In the genomic region with DNA sequence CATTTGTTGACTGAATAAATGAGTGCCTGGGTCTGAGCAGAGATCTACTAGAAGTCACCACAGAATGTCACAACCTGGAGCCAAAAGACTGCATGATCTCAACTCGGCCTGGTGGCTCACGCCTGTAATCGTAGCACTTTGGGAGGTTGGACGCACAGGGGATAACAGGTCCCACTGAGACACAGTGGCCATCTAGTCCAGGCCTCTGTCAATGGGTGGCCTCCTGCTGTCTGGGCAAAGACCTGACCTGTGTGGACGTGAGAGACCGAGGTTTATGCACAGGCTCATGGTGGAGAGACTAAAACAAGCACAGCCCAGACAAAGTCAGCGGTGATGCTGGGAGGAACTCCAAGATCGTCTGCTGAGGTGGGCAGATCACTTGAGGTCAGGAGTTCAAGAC, we compare ENCODE assay signal across 36 cellular contexts.
DNase-seq lines count a peak whose midpoint lies in the region; ATAC-seq, FAIRE-seq and TF ChIP-seq lines count a peak whose summit lies in the region.
"Had no signal": no experiment of that assay in that cellular context is flagged by ENCODE, and none has a peak within 500 bp of the region (broad histone marks: within the 10 kb centered on the region; RNA-seq: fewer than 3 reads in every experiment).

No MANE protein-coding gene starts in this region.

- WGBS in H1 (ENCODE audit: extremely low coverage in 1 of 2, insufficient coverage in 1 of 2, insufficient read length in 1 of 2, insufficient replicate concordance in 2 of 2, low coverage in 1 of 2, low lambda C conversion rate in 2 of 2, missing lambda C conversion rate in 1 of 2), 2 experiments, result 93% methylated on average over 8 of the region's 8 CpGs; no CpG with 5 or more reads in 1 of the 2 experiments
- no CpG with 5 or more reads among the region's 8 CpGs for WGBS in neuronal stem cell (ENCODE audit: extremely low coverage in 2 of 2, insufficient read length in 2 of 2, insufficient replicate concordance in 1 of 2), 2 donors
- WGBS in aorta, 2 donors, result 89 to 90% methylated on average over 8 of the region's 8 CpGs

- ATAC-seq in Right ventricle myocardium inferior (no peak), aorta (ENCODE audit: low FRiP score) (no peak)
- peak; percentile 29 for ATAC-seq in stimulated activated effector memory CD8-positive, alpha-beta T cell treated with anti-CD3 and anti-CD28 coated beads, Interleukin-12 subunit alpha, Interleukin-12 subunit beta, amount 100 ng/mL, for 72 hours
- ATAC-seq in activated CD4-positive, CD25-positive, alpha-beta regulatory T cell treated with anti-CD3 and anti-CD28 coated beads, Interleukin-2, amount 50 U/mL, for 24 hours, result no peak
- ATAC-seq: A549; CD8-positive, alpha-beta T cell had no signal

- H3K18ac ChIP-seq in H1 (ENCODE audit: extremely low read depth, low read length), result no peak overlapping the region
- H3K18ac ChIP-seq in neuronal stem cell (ENCODE audit: low read length), result no peak overlapping the region

- no peaks in the 10 kb centered on the region for H4K20me1 ChIP-seq in H1 (replicated peaks in 1 of 2; ENCODE audit: control insufficient read depth in 1 of 2, insufficient read depth in 2 of 2, low read length in 2 of 2)
- H4K20me1 ChIP-seq: BLaER1; BLaER1 treated with 17β-estradiol and CSF1 and Interleukin-3, amounts not matched to agents 10 nM and 100 nM had no signal

- H3K9me3 ChIP-seq in H1 (ENCODE audit: insufficient read depth in 2 of 2, low read depth in 1 of 2, low read length in 1 of 2) (no peaks in the 10 kb centered on the region), neuronal stem cell (replicated peaks in 1 of 2; ENCODE audit: control insufficient read depth in 2 of 2, insufficient read depth in 1 of 2, low read depth in 1 of 2, low read length in 2 of 2) (no peaks in the 10 kb centered on the region), aorta (ENCODE audit: control insufficient read depth, low read length) (no peaks in the 10 kb centered on the region)
- H3K9me3 ChIP-seq: A549; BE2C; BLaER1; BLaER1 treated with 17β-estradiol and CSF1 and Interleukin-3, amounts not matched to agents 10 nM and 100 nM; Caco-2 had no signal

- no peak for TF ChIP-seq CTCF in H1 (IDR thresholded peaks at IDR 0.05; ENCODE audit: control extremely low read depth in 1 of 3, insufficient read depth in 1 of 3, low read depth in 1 of 3, low read length in 3 of 3)

- CTCF ChIA-PET in H1 (lab: Charles Lee; ENCODE audit: partially characterized antibody), result interaction anchor here (2.1 kb wide), 1 partner anchor 20 kb away, joined by 6 read pairs; no protein-coding TSS in a partner anchor

- H2BK12ac ChIP-seq in H1 (ENCODE audit: low read depth, low read length), result no peak overlapping the region; the same call in 1 of the 2 replicates
- H2BK12ac ChIP-seq in neuronal stem cell (ENCODE audit: low read length), result peak overlapping the region; percentile 14

- H3K79me2 ChIP-seq in H1 (ENCODE audit: control insufficient read depth in 1 of 2, insufficient read depth in 2 of 2, low read length in 2 of 2), result no peaks in the 10 kb centered on the region

- no peak overlapping the region for H2BK15ac ChIP-seq in H1 (ENCODE audit: low read length)
- H2BK15ac ChIP-seq in neuronal stem cell (ENCODE audit: low read length), result peak overlapping the region; percentile 16

- H4K91ac ChIP-seq in H1 (replicated peaks; ENCODE audit: insufficient read length, low read length), result peak overlapping the region; percentile 17
- H4K91ac ChIP-seq in neuronal stem cell (ENCODE audit: low read depth, low read length, poor library complexity), result no peak overlapping the region

- H2AK5ac ChIP-seq in H1 (ENCODE audit: low read depth, low read length), result no peak overlapping the region
- no peak overlapping the region for H2AK5ac ChIP-seq in neuronal stem cell (ENCODE audit: low read depth, low read length)

- H3K4me1 ChIP-seq in H1 (replicated peaks in 1 of 4; ENCODE audit: control insufficient read depth in 3 of 4, insufficient read depth in 4 of 4, low read length in 3 of 4) (peaks cover 0 to 7% (median 1%) of the 10 kb centered on the region in 4 experiments; a peak in 3 of 7 replicates), neuronal stem cell (ENCODE audit: control insufficient read depth in 2 of 2, insufficient read depth in 1 of 2, low read depth in 1 of 2, low read length in 2 of 2) (peaks cover 0 to 8% of the 10 kb centered on the region in 2 donors), aorta (ENCODE audit: control insufficient read depth in 1 of 2, insufficient read depth in 2 of 2, low read length in 2 of 2) (no peaks in the 10 kb centered on the region)
- H3K4me1 ChIP-seq: A549, BE2C, Caco-2 had no signal

- no peak overlapping the region for H3K14ac ChIP-seq in H1 (ENCODE audit: insufficient read length)
- H3K14ac ChIP-seq in neuronal stem cell (ENCODE audit: low read length), result no peak overlapping the region

- no peak overlapping the region for H3K4ac ChIP-seq in H1 (replicated peaks; ENCODE audit: insufficient read length, low read depth, low read length)
- no peak overlapping the region for H3K4ac ChIP-seq in neuronal stem cell (ENCODE audit: low read length)

- H3K27ac Mint-ChIP-seq in stimulated activated effector memory CD8-positive, alpha-beta T cell treated with anti-CD3 and anti-CD28 coated beads, Interleukin-12 subunit alpha, Interleukin-12 subunit beta, amount 100 ng/mL, for 72 hours, result no peak overlapping the region
- H3K27ac Mint-ChIP-seq: B cell; CD4-positive, alpha-beta memory T cell; CD4-positive, alpha-beta T cell; CD4-positive, CD25-positive, alpha-beta regulatory T cell; CD8-positive, alpha-beta memory T cell; CD8-positive, alpha-beta T cell had no signal

- peaks cover 9% of the 10 kb centered on the region for H3K4me1 Mint-ChIP-seq in stimulated activated effector memory CD8-positive, alpha-beta T cell treated with anti-CD3 and anti-CD28 coated beads, Interleukin-12 subunit alpha, Interleukin-12 subunit beta, amount 100 ng/mL, for 72 hours

- H3K9ac ChIP-seq in H1 (replicated peaks in 1 of 4; ENCODE audit: extremely low read depth in 1 of 4, low read depth in 3 of 4, low read length in 3 of 4) (no peak overlapping the region), neuronal stem cell (ENCODE audit: low read depth, low read length, poor library complexity) (no peak overlapping the region)
- H3K9ac ChIP-seq: BLaER1; BLaER1 treated with 17β-estradiol and CSF1 and Interleukin-3, amounts not matched to agents 10 nM and 100 nM had no signal

- FAIRE-seq in H1 (lab: Jason Lieb, UNC), result no peak
- FAIRE-seq: A204.1, A549, D721Med had no signal

- intact Hi-C loops in cardiac septum (cut with DNase I), result no loop called here
- intact Hi-C loops in Right ventricle myocardium inferior (cut with DNase I), result loop anchor here (5.0 kb wide), 2 partner anchors 223 to 918 kb away; no protein-coding TSS in a partner anchor
- intact Hi-C loops in aorta (cut with DNase I), result loop anchor here (5.0 kb wide), 1 partner anchor 923 kb away; no protein-coding TSS in a partner anchor

- no peak overlapping the region for H3K23ac ChIP-seq in H1 (ENCODE audit: insufficient read length)
- no peak overlapping the region for H3K23ac ChIP-seq in neuronal stem cell (ENCODE audit: low read depth, low read length, poor library complexity)

- H3K36me3 ChIP-seq in H1 (ENCODE audit: control insufficient read depth in 2 of 4, insufficient read depth in 4 of 4, low read length in 3 of 4), result no peaks in the 10 kb centered on the region
- H3K36me3 ChIP-seq in neuronal stem cell (replicated peaks in 1 of 2; ENCODE audit: control insufficient read depth in 2 of 2, insufficient read depth in 2 of 2, low read length in 2 of 2), result no peaks in the 10 kb centered on the region
- no peaks in the 10 kb centered on the region for H3K36me3 ChIP-seq in aorta (ENCODE audit: control insufficient read depth in 1 of 2, insufficient read depth in 2 of 2, low read length in 1 of 2)
- H3K36me3 ChIP-seq: BE2C; BLaER1; BLaER1 treated with 17β-estradiol and CSF1 and Interleukin-3, amounts not matched to agents 10 nM and 100 nM had no signal

- no peak for TF ChIP-seq RAD21 in H1 (IDR thresholded peaks at IDR 0.05 in 1 of 2, conservative IDR thresholded peaks at IDR 0.05 in 1 of 2; ENCODE audit: low read depth in 2 of 2, low read length in 2 of 2)

- H2BK20ac ChIP-seq in H1 (ENCODE audit: low read length), result no peak overlapping the region

- POLR2A ChIA-PET in H1 (lab: Charles Lee; ENCODE audit: partially characterized antibody), result no interaction called here

- H2BK120ac ChIP-seq in H1 (replicated peaks; ENCODE audit: low read depth, low read length) (no peak overlapping the region), neuronal stem cell (ENCODE audit: low read depth, low read length) (no peak overlapping the region)

- H3K56ac ChIP-seq in H1 (replicated peaks; ENCODE audit: insufficient read length, low read depth, low read length), result no peak overlapping the region

- DNase-seq in cardiac septum (ENCODE audit: low spot score), result peak; percentile 54
- DNase-seq in Right ventricle myocardium inferior (ENCODE audit: missing footprints), result no peak
- DNase-seq in H1 (ENCODE audit: low read depth in 1 of 2, low spot score in 2 of 2), result no peak
- no peak for DNase-seq in neuronal stem cell (ENCODE audit: low spot score)
- no peak for DNase-seq in stimulated activated effector memory CD8-positive, alpha-beta T cell treated with anti-CD3 and anti-CD28 coated beads, Interleukin-12 subunit alpha, Interleukin-12 subunit beta, amount 100 ng/mL, for 72 hours (ENCODE audit: low spot score in 2 of 2)
- DNase-seq in SIG-M5 treated with dmso at 0.1 percent for 504 hours (lab: John Stamatoyannopoulos, UW; ENCODE audit: unreplicated experiment), result no peak
- DNase-seq in aorta, result no peak
- DNase-seq: 8988T; ACHN; AML-193; BE2C; C1 segment of cervical spinal cord; Caco-2; Calu3; CD4-positive, alpha-beta memory T cell; CD4-positive, alpha-beta T cell; CD4-positive, CD25-positive, alpha-beta regulatory T cell; CD8-positive, alpha-beta memory T cell; CD8-positive, alpha-beta T cell; COR-L47; DMS 273 treated with DMSO at 0.1 percent for 48 hours; DMS153; DMS53; DMS79; DMS79 treated with DMSO at 0.1 percent for 48 hours; DND-41 had no signal

- H3K27me3 ChIP-seq in H1 (replicated peaks in 1 of 4; ENCODE audit: control insufficient read depth in 3 of 4, extremely low read depth in 1 of 4, insufficient read depth in 3 of 4, low read length in 3 of 4), result peaks cover 0 to 7% (median 3%) of the 10 kb centered on the region in 4 experiments; a peak in 4 of 7 replicates
- peaks cover 0 to 3% (median 0%) of the 10 kb centered on the region in 3 experiments for H3K27me3 ChIP-seq in neuronal stem cell (ENCODE audit: control insufficient read depth in 3 of 3, insufficient read depth in 3 of 3, low read depth in 1 of 3, low read length in 3 of 3)
- H3K27me3 ChIP-seq in aorta (ENCODE audit: control insufficient read depth in 1 of 2, insufficient read depth in 2 of 2, low read length in 1 of 2), result peaks cover 0 to 2% of the 10 kb centered on the region in 2 donors
- H3K27me3 ChIP-seq: BE2C; BLaER1; BLaER1 treated with 17β-estradiol and CSF1 and Interleukin-3, amounts not matched to agents 10 nM and 100 nM had no signal

- no peaks in the 10 kb centered on the region for H3K9me3 Mint-ChIP-seq in stimulated activated effector memory CD8-positive, alpha-beta T cell treated with anti-CD3 and anti-CD28 coated beads, Interleukin-12 subunit alpha, Interleukin-12 subunit beta, amount 100 ng/mL, for 72 hours
- H3K9me3 Mint-ChIP-seq: CD4-positive, alpha-beta T cell; CD8-positive, alpha-beta T cell had no signal

- H3K27ac ChIP-seq in H1 (ENCODE audit: low read depth, low read length) (no peak overlapping the region), neuronal stem cell (replicated peaks; ENCODE audit: low read length) (no peak overlapping the region), aorta (ENCODE audit: low read depth in 1 of 2, low read length in 2 of 2) (no peak overlapping the region)
- H3K27ac ChIP-seq: 22Rv1; A549; BLaER1; BLaER1 treated with 17β-estradiol and CSF1 and Interleukin-3, amounts not matched to agents 10 nM and 100 nM; C4-2B had no signal

- no peak for TF ChIP-seq EP300 in H1 (IDR thresholded peaks at IDR 0.05; ENCODE audit: borderline replicate concordance in 1 of 2, low read depth in 2 of 2, low read length in 2 of 2)

- no peak overlapping the region for H3K4me2 ChIP-seq in H1 (ENCODE audit: insufficient read depth in 1 of 2, low read depth in 2 of 2, low read length in 2 of 2)
- H3K4me2 ChIP-seq in neuronal stem cell (ENCODE audit: insufficient read depth, low read length, poor library complexity, severe bottlenecking), result no peak overlapping the region
- H3K4me2 ChIP-seq: A549; BLaER1; BLaER1 treated with 17β-estradiol and CSF1 and Interleukin-3, amounts not matched to agents 10 nM and 100 nM had no signal

- no peak overlapping the region for H2BK5ac ChIP-seq in H1 (ENCODE audit: low read depth, low read length)
- no peak overlapping the region for H2BK5ac ChIP-seq in neuronal stem cell (ENCODE audit: low read length)

- no peak for TF ChIP-seq POLR2A in H1 (IDR thresholded peaks at IDR 0.05; ENCODE audit: control extremely low read depth in 1 of 2, low read depth in 2 of 2, low read length in 2 of 2)

- no peak overlapping the region for H3K4me3 Mint-ChIP-seq in stimulated activated effector memory CD8-positive, alpha-beta T cell treated with anti-CD3 and anti-CD28 coated beads, Interleukin-12 subunit alpha, Interleukin-12 subunit beta, amount 100 ng/mL, for 72 hours
- H3K4me3 Mint-ChIP-seq: B cell; CD14-positive monocyte; CD4-positive, alpha-beta memory T cell; CD4-positive, alpha-beta T cell; CD4-positive, CD25-positive, alpha-beta regulatory T cell; CD8-positive, alpha-beta memory T cell; CD8-positive, alpha-beta T cell had no signal

- H4K5ac ChIP-seq in H1 (ENCODE audit: insufficient read length, low read depth, low read length), result no peak overlapping the region

- H3K36me3 Mint-ChIP-seq in stimulated activated effector memory CD8-positive, alpha-beta T cell treated with anti-CD3 and anti-CD28 coated beads, Interleukin-12 subunit alpha, Interleukin-12 subunit beta, amount 100 ng/mL, for 72 hours, result no peaks in the 10 kb centered on the region
- H3K36me3 Mint-ChIP-seq: CD14-positive monocyte; CD4-positive, alpha-beta memory T cell; CD4-positive, CD25-positive, alpha-beta regulatory T cell; CD8-positive, alpha-beta memory T cell; CD8-positive, alpha-beta T cell had no signal

- no peaks in the 10 kb centered on the region for H3K79me1 ChIP-seq in H1 (ENCODE audit: low read depth, low read length)
- H3K79me1 ChIP-seq in neuronal stem cell (ENCODE audit: low read depth, low read length), result no peaks in the 10 kb centered on the region

- H3K23me2 ChIP-seq in H1 (ENCODE audit: low read depth, low read length), result peaks cover 3% of the 10 kb centered on the region; the same call in 1 of the 2 replicates

- no peak overlapping the region for H2AFZ ChIP-seq in H1 (ENCODE audit: low read length)
- H2AFZ ChIP-seq in neuronal stem cell (ENCODE audit: low read length), result no peak overlapping the region

- H3K4me3 ChIP-seq in H1 (ENCODE audit: extremely low read depth in 1 of 4, insufficient read depth in 2 of 4, low read depth in 3 of 4, low read length in 4 of 4) (no peak overlapping the region), neuronal stem cell (ENCODE audit: low read length in 2 of 2) (no peak overlapping the region), aorta (ENCODE audit: low read length in 2 of 2) (no peak overlapping the region)
- H3K4me3 ChIP-seq: A549; BLaER1; BLaER1 treated with 17β-estradiol and CSF1 and Interleukin-3, amounts not matched to agents 10 nM and 100 nM had no signal

- H4K8ac ChIP-seq in H1 (ENCODE audit: extremely low read depth, insufficient read depth, low read length), result no peak overlapping the region
- H4K8ac ChIP-seq in neuronal stem cell (ENCODE audit: low read depth, low read length), result no peak overlapping the region
